In genomic region chr7:159056722-159057121, GRCh38 we compare ENCODE assay signal across 18 cellular contexts.
DNase-seq lines count a peak whose midpoint lies in the region; ATAC-seq, FAIRE-seq and TF ChIP-seq lines count a peak whose summit lies in the region.
"Had no signal": no experiment of that assay in that cellular context is flagged by ENCODE, and none has a peak within 500 bp of the region (broad histone marks: within the 10 kb centered on the region; RNA-seq: fewer than 3 reads in every experiment).

No MANE protein-coding gene starts in this region.

- TF ChIP-seq CTCF in DND-41 (IDR thresholded peaks at IDR 0.05; ENCODE audit: borderline replicate concordance, extremely low read depth, low read length, poor library complexity, severe bottlenecking) (no peak), HepG2 (CRISPR knock-in tag; IDR thresholded peaks at IDR 0.05) (no peak), vagina (IDR thresholded peaks at IDR 0.05) (no peak), left ventricle myocardium inferior (IDR thresholded peaks at IDR 0.05; ENCODE audit: borderline replicate concordance) (no peak), tibial nerve (IDR thresholded peaks at IDR 0.05) (no peak)

- TF ChIP-seq RAD21 in HepG2 (CRISPR knock-in tag; IDR thresholded peaks at IDR 0.05) = no peak

- BruUV-seq in HepG2 (replicated peaks; lab: Mats Ljungman, UMichigan) = no TSS peak

- intact Hi-C loops in HepG2 (cut with micrococcal nuclease; ENCODE audit: unreplicated experiment) = no loop called here
- intact Hi-C loops in vagina (cut with DNase I) = no loop called here
- intact Hi-C loops in left ventricle myocardium inferior (cut with micrococcal nuclease) = no loop called here

- TF ChIP-seq POLR2A in HepG2 (IDR thresholded peaks at IDR 0.05; ENCODE audit: insufficient read depth in 1 of 2, low read depth in 2 of 2, low read length in 2 of 2) (no peak), vagina (IDR thresholded peaks at IDR 0.05) (no peak), tibial nerve (IDR thresholded peaks at IDR 0.05) (no peak)

- CTCF ChIA-PET in HepG2 (lab: Yijun Ruan, JAX; ENCODE audit: low intra/inter-chr PET ratio, low total read pairs) = no interaction called here

- H3K4me2 ChIP-seq in DND-41 (ENCODE audit: insufficient read depth, low read length) = no peak overlapping the region
- H3K4me2 ChIP-seq in HepG2 (ENCODE audit: low read depth, low read length) = no peak overlapping the region

- peak overlapping the region; percentile 99 for H3K27ac ChIP-seq in DND-41 (ENCODE audit: low read length)
- H3K27ac ChIP-seq in HepG2 (ENCODE audit: extremely low read length, insufficient read depth, low read length) = no peak overlapping the region
- H3K27ac ChIP-seq in vagina = no peak overlapping the region
- no peak overlapping the region for H3K27ac ChIP-seq in left ventricle myocardium inferior (replicated peaks)
- no peak overlapping the region for H3K27ac ChIP-seq in tibial nerve
- H3K27ac ChIP-seq: GM23248 had no signal

- H3K79me2 ChIP-seq in DND-41 (ENCODE audit: insufficient read depth, low read length) (peaks cover 36% of the 10 kb centered on the region), HepG2 (ENCODE audit: insufficient read depth, low read length) (no peaks in the 10 kb centered on the region)

- H3K27me3 ChIP-seq in DND-41 (ENCODE audit: insufficient read depth, low read length, poor library complexity) = no peaks in the 10 kb centered on the region
- H3K27me3 ChIP-seq in HepG2 (ENCODE audit: control insufficient read depth in 1 of 2, insufficient read depth in 2 of 2, low read length in 2 of 2) = peaks cover 0 to 13% of the 10 kb centered on the region in 2 experiments; a peak in 1 of 5 replicates
- H3K27me3 ChIP-seq in vagina = no peaks in the 10 kb centered on the region
- no peaks in the 10 kb centered on the region for H3K27me3 ChIP-seq in left ventricle myocardium inferior (ENCODE audit: low read depth)
- H3K27me3 ChIP-seq in tibial nerve = peaks cover 0 to 6% of the 10 kb centered on the region in 2 donors

- H3K9ac ChIP-seq in DND-41 (ENCODE audit: low read depth, low read length) (no peak overlapping the region), HepG2 (ENCODE audit: insufficient read depth, low read depth, low read length) (no peak overlapping the region)
- H3K9ac ChIP-seq: GM23248 had no signal

- no peak for FAIRE-seq in HepG2 (lab: Jason Lieb, UNC)
- FAIRE-seq: GM12891, GM19239 had no signal

- ATAC-seq in DND-41 (ENCODE audit: insufficient read depth, low read depth) (no peak), HepG2 (peak; percentile 72)

- H2AFZ ChIP-seq in DND-41 (ENCODE audit: low read depth, low read length) (no peak overlapping the region), HepG2 (ENCODE audit: low read length) (no peak overlapping the region)
- H2AFZ ChIP-seq: GM23248 had no signal

- peaks cover 29% of the 10 kb centered on the region for H3K4me1 ChIP-seq in DND-41 (ENCODE audit: insufficient read depth, low read length)
- no peaks in the 10 kb centered on the region for H3K4me1 ChIP-seq in HepG2 (ENCODE audit: insufficient read depth, low read length)
- H3K4me1 ChIP-seq in vagina = no peaks in the 10 kb centered on the region
- H3K4me1 ChIP-seq in left ventricle myocardium inferior = no peaks in the 10 kb centered on the region
- no peaks in the 10 kb centered on the region for H3K4me1 ChIP-seq in tibial nerve
- H3K4me1 ChIP-seq: Caco-2 had no signal

- H3K4me3 ChIP-seq in DND-41 (ENCODE audit: low read depth in 1 of 2, low read length in 2 of 2) (no peak overlapping the region), HepG2 (replicated peaks in 1 of 3; ENCODE audit: insufficient read depth in 1 of 3, low read depth in 2 of 3, low read length in 3 of 3) (no peak overlapping the region), vagina (no peak overlapping the region), left ventricle myocardium inferior (no peak overlapping the region), tibial nerve (no peak overlapping the region)
- H3K4me3 ChIP-seq: GM23248, HAP-1 had no signal

- H3K9me3 ChIP-seq in DND-41 (ENCODE audit: insufficient read depth, low read length, severe bottlenecking) (peaks cover 16% of the 10 kb centered on the region), HepG2 (ENCODE audit: low read length) (no peaks in the 10 kb centered on the region), vagina (no peaks in the 10 kb centered on the region), left ventricle myocardium inferior (replicated peaks) (peaks cover 12% of the 10 kb centered on the region), tibial nerve (peaks cover 0 to 7% (median 0%) of the 10 kb centered on the region in 4 donors)
- H3K9me3 ChIP-seq: HAP-1 had no signal

- POLR2A ChIA-PET in HepG2 (lab: Yijun Ruan, JAX) = no interaction called here

- DNase-seq in DND-41 = peak; percentile 2
- DNase-seq in NCI-H1694 treated with DMSO at 0.1 percent for 48 hours (lab: John Stamatoyannopoulos, UW) = peak; percentile 17
- peak; percentile 78 for DNase-seq in NCI-H69 (lab: John Stamatoyannopoulos, UW)
- no peak for DNase-seq in HepG2 (ENCODE audit: low spot score)
- no peak for DNase-seq in vagina (ENCODE audit: extremely low spot score in 2 of 2)
- DNase-seq in left ventricle myocardium inferior = no peak
- no peak for DNase-seq in NOMO-1 (lab: John Stamatoyannopoulos, UW; ENCODE audit: unreplicated experiment in 2 of 2)
- DNase-seq in tibial nerve (ENCODE audit: low spot score in 2 of 2) = no peak
- DNase-seq: Caco-2; CD4-positive, alpha-beta T cell; GM23248; KBM-7; NCI-H187 treated with DMSO at 0.1 percent for 48 hours; NCI-H510A; SW 1271 had no signal

- WGBS in HepG2 (ENCODE audit: low lambda C conversion rate) = 4% methylated on average over 5 of the region's 5 CpGs
- 74 to 78% methylated on average over 5 of the region's 5 CpGs for WGBS in tibial nerve, 2 donors

- TF ChIP-seq EP300 in HepG2 (IDR thresholded peaks at IDR 0.05; ENCODE audit: low read depth in 2 of 2, low read length in 2 of 2) (no peak), HepG2 (CRISPR knock-in tag; IDR thresholded peaks at IDR 0.05; ENCODE audit: borderline replicate concordance) (no peak), tibial nerve (IDR thresholded peaks at IDR 0.05) (no peak)

- peaks cover 69% of the 10 kb centered on the region for H3K36me3 ChIP-seq in DND-41 (ENCODE audit: insufficient read depth, low read length)
- H3K36me3 ChIP-seq in HepG2 (replicated peaks in 1 of 2; ENCODE audit: control insufficient read depth in 1 of 2, insufficient read depth in 2 of 2, low read length in 2 of 2) = no peaks in the 10 kb centered on the region
- H3K36me3 ChIP-seq in vagina = no peaks in the 10 kb centered on the region
- peaks cover 11% of the 10 kb centered on the region for H3K36me3 ChIP-seq in left ventricle myocardium inferior
- no peaks in the 10 kb centered on the region for H3K36me3 ChIP-seq in tibial nerve
- H3K36me3 ChIP-seq: HAP-1 had no signal

- H4K20me1 ChIP-seq in DND-41 (ENCODE audit: insufficient read depth, low read length) (no peaks in the 10 kb centered on the region), HepG2 (ENCODE audit: insufficient read depth, low read length) (no peaks in the 10 kb centered on the region)

- in situ Hi-C loops in HepG2 (cut with HindIII; ENCODE audit: extremely low pct_ligation_motif_present, low pct_unique_long_range_greater_than_20kb) = no loop called here

TF ChIP-seq in HepG2, 621 proteins besides CTCF, POLR2A, EP300 and RAD21:
- TF ChIP-seq, protein P1, sequence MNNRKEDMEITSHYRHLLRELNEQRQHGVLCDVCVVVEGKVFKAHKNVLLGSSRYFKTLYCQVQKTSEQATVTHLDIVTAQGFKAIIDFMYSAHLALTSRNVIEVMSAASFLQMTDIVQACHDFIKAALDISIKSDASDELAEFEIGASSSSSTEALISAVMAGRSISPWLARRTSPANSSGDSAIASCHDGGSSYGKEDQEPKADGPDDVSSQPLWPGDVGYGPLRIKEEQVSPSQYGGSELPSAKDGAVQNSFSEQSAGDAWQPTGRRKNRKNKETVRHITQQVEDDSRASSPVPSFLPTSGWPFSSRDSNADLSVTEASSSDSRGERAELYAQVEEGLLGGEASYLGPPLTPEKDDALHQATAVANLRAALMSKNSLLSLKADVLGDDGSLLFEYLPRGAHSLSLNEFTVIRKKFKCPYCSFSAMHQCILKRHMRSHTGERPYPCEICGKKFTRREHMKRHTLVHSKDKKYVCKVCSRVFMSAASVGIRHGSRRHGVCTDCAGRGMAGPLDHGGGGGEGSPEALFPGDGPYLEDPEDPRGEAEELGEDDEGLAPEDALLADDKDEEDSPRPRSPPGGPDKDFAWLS (CRISPR knock-in tag; IDR thresholded peaks at IDR 0.05; ENCODE audit: borderline replicate concordance) = no peak
- TF ChIP-seq SIN3B (IDR thresholded peaks at IDR 0.05; ENCODE audit: low read length) (no peak), HIVEP1 (CRISPR knock-in tag; IDR thresholded peaks at IDR 0.05) (no peak), ZNF557 (CRISPR knock-in tag; IDR thresholded peaks at IDR 0.05) (no peak)
- TF ChIP-seq, protein P2, sequence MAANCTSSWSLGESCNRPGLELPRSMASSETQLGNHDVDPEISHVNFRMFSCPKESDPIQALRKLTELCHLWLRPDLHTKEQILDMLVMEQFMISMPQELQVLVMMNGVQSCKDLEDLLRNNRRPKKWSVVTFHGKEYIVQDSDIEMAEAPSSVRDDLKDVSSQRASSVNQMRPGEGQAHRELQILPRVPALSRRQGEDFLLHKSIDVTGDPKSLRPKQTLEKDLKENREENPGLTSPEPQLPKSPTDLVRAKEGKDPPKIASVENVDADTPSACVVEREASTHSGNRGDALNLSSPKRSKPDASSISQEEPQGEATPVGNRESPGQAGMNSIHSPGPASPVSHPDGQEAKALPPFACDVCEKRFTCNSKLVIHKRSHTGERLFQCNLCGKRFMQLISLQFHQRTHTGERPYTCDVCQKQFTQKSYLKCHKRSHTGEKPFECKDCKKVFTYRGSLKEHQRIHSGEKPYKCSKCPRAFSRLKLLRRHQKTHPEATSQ (CRISPR knock-in tag; IDR thresholded peaks at IDR 0.05; ENCODE audit: borderline replicate concordance) = no peak
- TF ChIP-seq, protein P3, sequence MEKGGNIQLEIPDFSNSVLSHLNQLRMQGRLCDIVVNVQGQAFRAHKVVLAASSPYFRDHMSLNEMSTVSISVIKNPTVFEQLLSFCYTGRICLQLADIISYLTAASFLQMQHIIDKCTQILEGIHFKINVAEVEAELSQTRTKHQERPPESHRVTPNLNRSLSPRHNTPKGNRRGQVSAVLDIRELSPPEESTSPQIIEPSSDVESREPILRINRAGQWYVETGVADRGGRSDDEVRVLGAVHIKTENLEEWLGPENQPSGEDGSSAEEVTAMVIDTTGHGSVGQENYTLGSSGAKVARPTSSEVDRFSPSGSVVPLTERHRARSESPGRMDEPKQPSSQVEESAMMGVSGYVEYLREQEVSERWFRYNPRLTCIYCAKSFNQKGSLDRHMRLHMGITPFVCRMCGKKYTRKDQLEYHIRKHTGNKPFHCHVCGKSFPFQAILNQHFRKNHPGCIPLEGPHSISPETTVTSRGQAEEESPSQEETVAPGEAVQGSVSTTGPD (CRISPR knock-in tag; IDR thresholded peaks at IDR 0.05) = no peak

Comparison
In these comparisons a context has a peak if more than half of its experiments do, and no peak if none do; other contexts are left out.
1. DNase-seq: peak in DND-41 (single experiment), NCI-H1694 treated with DMSO at 0.1 percent for 48 hours (single experiment) and NCI-H69 (single experiment); none in HepG2 (single experiment), vagina (0 of 2), left ventricle myocardium inferior (single experiment), NOMO-1 (0 of 2) and tibial nerve (0 of 2).